ENCODE assay signal across 15 cellular contexts in the genomic region with DNA sequence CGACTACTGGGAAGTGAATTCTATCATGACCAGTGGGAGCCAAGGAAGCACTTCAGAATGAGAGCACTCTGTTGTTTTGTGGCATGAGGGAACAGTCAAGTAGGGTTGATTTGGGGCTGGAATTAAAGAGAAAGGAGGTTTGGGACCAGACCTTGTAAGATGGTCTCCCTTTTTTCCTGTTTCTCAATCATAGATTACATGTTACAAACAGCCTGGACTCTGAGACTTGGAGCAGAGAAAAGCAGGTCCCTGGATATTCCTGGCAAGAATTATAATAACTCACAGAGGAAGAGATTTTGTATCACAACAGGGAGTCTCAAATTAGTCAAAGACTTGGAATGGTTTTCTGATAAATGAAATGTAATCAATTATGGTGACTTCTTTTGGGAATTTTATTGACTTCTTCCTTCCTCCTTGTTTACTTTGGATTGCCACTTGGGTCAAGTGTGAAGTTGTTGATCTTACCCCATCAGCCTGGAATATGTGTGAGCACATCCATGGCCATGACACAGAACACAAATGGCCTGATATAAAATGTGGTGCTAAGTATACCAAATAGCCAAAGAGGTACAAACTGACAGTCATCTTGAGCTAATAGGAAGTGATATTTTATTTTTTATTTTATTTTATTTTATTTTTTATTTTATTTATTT.
A peak's percentile ranks its signal among the peaks of the same experiment; 100 is the strongest.
DNase-seq lines count a peak whose midpoint lies in the region; ATAC-seq and TF ChIP-seq lines count a peak whose summit lies in the region.
"Had no signal": no experiment of that assay in that cellular context is flagged by ENCODE, and none has a peak within 500 bp of the region (broad histone marks: within the 10 kb centered on the region; RNA-seq: fewer than 3 reads in every experiment).

No MANE protein-coding gene starts in this region.

- no peaks in the 10 kb centered on the region for H3K27me3 Mint-ChIP-seq in WTC11 (ENCODE audit: low read depth)

- ATAC-seq in WTC11 (no peak), left ventricle myocardium superior (peak; percentile 71), psoas muscle (peak in 3 of 4 donors; percentile 31 to 64 (median 35)), HG02763 (IDR thresholded peaks at IDR 0.05; ENCODE audit: unreplicated experiment) (no peak)
- ATAC-seq: GM12878, GM23338 had no signal

- no peaks in the 10 kb centered on the region for H3K9me3 Mint-ChIP-seq in WTC11
- H3K9me3 Mint-ChIP-seq: CD4-positive, alpha-beta memory T cell; GM23338 had no signal

- H3K27ac ChIP-seq in A673 (ENCODE audit: low read depth, low read length, poor library complexity, severe bottlenecking): peak overlapping the region; percentile 1
- H3K27ac ChIP-seq in psoas muscle: no peak overlapping the region
- H3K27ac ChIP-seq: C4-2B had no signal

- no peak overlapping the region for H3K4me3 Mint-ChIP-seq in WTC11
- H3K4me3 Mint-ChIP-seq: CD4-positive, alpha-beta memory T cell; GM23338 had no signal

- H3K36me3 ChIP-seq in A673 (ENCODE audit: insufficient read depth, low read length, poor library complexity, severe bottlenecking) (no peaks in the 10 kb centered on the region), psoas muscle (ENCODE audit: insufficient read depth in 1 of 2, low read depth in 1 of 2) (no peaks in the 10 kb centered on the region)
- H3K36me3 ChIP-seq: BE2C had no signal

- BruUV-seq in A673 (replicated peaks; lab: Mats Ljungman, UMichigan): no TSS peak

- 0 out of 2 replicates have a peak, but pooled peaks cover 2% of the 10 kb centered on the region for H3K4me1 Mint-ChIP-seq in WTC11
- H3K4me1 Mint-ChIP-seq: CD4-positive, alpha-beta memory T cell; GM23338 had no signal

- intact Hi-C loops in A673 (cut with micrococcal nuclease; ENCODE audit: unreplicated experiment): loop anchor here (10.0 kb wide), 1 partner anchor 160 kb away; a partner anchor contains a TSS
- intact Hi-C loops in left ventricle myocardium superior (cut with micrococcal nuclease): no loop called here
- intact Hi-C loops in psoas muscle (cut with DNase I): no loop called here

- CTCF ChIA-PET in A673 (lab: Charles Lee): no interaction called here
- CTCF ChIA-PET in WTC11 (lab: Charles Lee): interaction anchor here (1.5 kb wide), 1 partner anchor 273 kb away, joined by 5 read pairs; no protein-coding TSS in a partner anchor

- H3K27me3 ChIP-seq in A673 (replicated peaks; ENCODE audit: insufficient read depth, low read depth, low read length, poor library complexity): no peaks in the 10 kb centered on the region
- H3K27me3 ChIP-seq in psoas muscle (ENCODE audit: insufficient read depth in 3 of 3, low read length in 2 of 3): no peaks in the 10 kb centered on the region
- H3K27me3 ChIP-seq: BE2C had no signal

- DNase-seq in A673 (ENCODE audit: low spot score) (no peak), WTC11 (ENCODE audit: low spot score) (no peak), left ventricle myocardium superior (no peak), psoas muscle (no peak), iPS-NIHi11 (ENCODE audit: low spot score) (no peak), SKM-1 treated with dmso at 0.1 percent for 144 hours (lab: John Stamatoyannopoulos, UW; ENCODE audit: unreplicated experiment) (no peak), medulla oblongata (ENCODE audit: extremely low spot score) (no peak)
- DNase-seq: BE2C; CD4-positive, alpha-beta memory T cell; DMS79; H7 had no signal

- POLR2A ChIA-PET in A673 (lab: Charles Lee; ENCODE audit: low non-redundant PET): no interaction called here
- POLR2A ChIA-PET in WTC11 (lab: Charles Lee): no interaction called here

- no peak overlapping the region for H3K4me3 ChIP-seq in A673 (ENCODE audit: low read depth, low read length, poor library complexity, severe bottlenecking)
- H3K4me3 ChIP-seq in psoas muscle: no peak overlapping the region
- H3K4me3 ChIP-seq: GM12878, GM23338 had no signal

- H3K9me3 ChIP-seq in A673 (ENCODE audit: low read depth, low read length, poor library complexity, severe bottlenecking) (no peaks in the 10 kb centered on the region), psoas muscle (no peaks in the 10 kb centered on the region)
- H3K9me3 ChIP-seq: BE2C had no signal

- no peak overlapping the region for H3K27ac Mint-ChIP-seq in WTC11
- H3K27ac Mint-ChIP-seq: CD4-positive, alpha-beta memory T cell; GM23338 had no signal

- H3K4me1 ChIP-seq in A673 (ENCODE audit: insufficient read depth, low read length, poor library complexity, severe bottlenecking) (peaks cover 46% of the 10 kb centered on the region), psoas muscle (no peaks in the 10 kb centered on the region)

- no peaks in the 10 kb centered on the region for H3K36me3 Mint-ChIP-seq in WTC11
- H3K36me3 Mint-ChIP-seq: CD4-positive, alpha-beta memory T cell had no signal

- 40 to 55% (median 55%) methylated on average over 1 of the region's 1 CpG for WGBS in psoas muscle, 3 donors

- no peak for TF ChIP-seq CTCF in A673 (conservative IDR thresholded peaks at IDR 0.05; ENCODE audit: low read depth, low read length)
- no peak for TF ChIP-seq CTCF in WTC11 (IDR thresholded peaks at IDR 0.05)
- TF ChIP-seq CTCF in psoas muscle (IDR thresholded peaks at IDR 0.05): no peak

TF ChIP-seq in WTC11, 78 proteins besides CTCF, POLR2A, EP300 and RAD21:
- TF ChIP-seq, protein P1, sequence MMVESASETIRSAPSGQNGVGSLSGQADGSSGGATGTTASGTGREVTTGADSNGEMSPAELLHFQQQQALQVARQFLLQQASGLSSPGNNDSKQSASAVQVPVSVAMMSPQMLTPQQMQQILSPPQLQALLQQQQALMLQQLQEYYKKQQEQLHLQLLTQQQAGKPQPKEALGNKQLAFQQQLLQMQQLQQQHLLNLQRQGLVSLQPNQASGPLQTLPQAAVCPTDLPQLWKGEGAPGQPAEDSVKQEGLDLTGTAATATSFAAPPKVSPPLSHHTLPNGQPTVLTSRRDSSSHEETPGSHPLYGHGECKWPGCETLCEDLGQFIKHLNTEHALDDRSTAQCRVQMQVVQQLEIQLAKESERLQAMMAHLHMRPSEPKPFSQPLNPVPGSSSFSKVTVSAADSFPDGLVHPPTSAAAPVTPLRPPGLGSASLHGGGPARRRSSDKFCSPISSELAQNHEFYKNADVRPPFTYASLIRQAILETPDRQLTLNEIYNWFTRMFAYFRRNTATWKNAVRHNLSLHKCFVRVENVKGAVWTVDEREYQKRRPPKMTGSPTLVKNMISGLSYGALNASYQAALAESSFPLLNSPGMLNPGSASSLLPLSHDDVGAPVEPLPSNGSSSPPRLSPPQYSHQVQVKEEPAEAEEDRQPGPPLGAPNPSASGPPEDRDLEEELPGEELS (CRISPR knock-in tag; IDR thresholded peaks at IDR 0.05): no peak
- TF ChIP-seq, protein P2, sequence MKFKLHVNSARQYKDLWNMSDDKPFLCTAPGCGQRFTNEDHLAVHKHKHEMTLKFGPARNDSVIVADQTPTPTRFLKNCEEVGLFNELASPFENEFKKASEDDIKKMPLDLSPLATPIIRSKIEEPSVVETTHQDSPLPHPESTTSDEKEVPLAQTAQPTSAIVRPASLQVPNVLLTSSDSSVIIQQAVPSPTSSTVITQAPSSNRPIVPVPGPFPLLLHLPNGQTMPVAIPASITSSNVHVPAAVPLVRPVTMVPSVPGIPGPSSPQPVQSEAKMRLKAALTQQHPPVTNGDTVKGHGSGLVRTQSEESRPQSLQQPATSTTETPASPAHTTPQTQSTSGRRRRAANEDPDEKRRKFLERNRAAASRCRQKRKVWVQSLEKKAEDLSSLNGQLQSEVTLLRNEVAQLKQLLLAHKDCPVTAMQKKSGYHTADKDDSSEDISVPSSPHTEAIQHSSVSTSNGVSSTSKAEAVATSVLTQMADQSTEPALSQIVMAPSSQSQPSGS (CRISPR knock-in tag; IDR thresholded peaks at IDR 0.05; ENCODE audit: borderline replicate concordance, low read depth): no peak
- TF ChIP-seq HMGA2 (CRISPR knock-in tag; IDR thresholded peaks at IDR 0.05) (peak; percentile 75; the same call in 1 of the 2 replicates), NFATC4 (CRISPR knock-in tag; IDR thresholded peaks at IDR 0.05) (no peak)

Comparison
In these comparisons a context has a peak if more than half of its experiments do, and no peak if none do; other contexts are left out.
1. ATAC-seq: peak in left ventricle myocardium superior (single experiment) and psoas muscle (3 of 4); none in WTC11 (single experiment) and HG02763 (single experiment).